In genomic region chr2:55092439-55092838, GRCh38 we compare ENCODE assay signal across 32 cellular contexts. TPM values are rescaled to one million over a fixed set of nuclear protein-coding genes. Genes with fewer than 3 reads are reported as not detected.
A peak's percentile ranks its signal among the peaks of the same experiment; 100 is the strongest.
DNase-seq lines count a peak whose midpoint lies in the region; ATAC-seq and TF ChIP-seq lines count a peak whose summit lies in the region.
"Had no signal": no experiment of that assay in that cellular context is flagged by ENCODE, and none has a peak within 500 bp of the region (broad histone marks: within the 10 kb centered on the region; RNA-seq: fewer than 3 reads in every experiment).

No MANE protein-coding gene starts in this region.

- TF ChIP-seq CTCF in Calu3 (IDR thresholded peaks at IDR 0.05; ENCODE audit: unreplicated experiment) (no peak), PC-9 (conservative IDR thresholded peaks at IDR 0.05) (no peak), foreskin keratinocyte (conservative IDR thresholded peaks at IDR 0.05) (no peak), progenitor cell of endocrine pancreas (IDR thresholded peaks at IDR 0.05; ENCODE audit: unreplicated experiment) (no peak)

- H3K4me3 ChIP-seq in PC-9: peak overlapping the region; percentile 19; the same call in 1 of the 2 replicates
- H3K4me3 ChIP-seq: gastrocnemius medialis, neural progenitor cell, right atrium auricular region, SJCRH30, smooth muscle cell, testis, vagina had no signal

- no peaks in the 10 kb centered on the region for H3K9me2 ChIP-seq in PC-9 (ENCODE audit: insufficient read depth)

- H3K27ac Mint-ChIP-seq in Calu3 (ENCODE audit: unreplicated experiment): no peak overlapping the region
- peak overlapping the region; percentile 13 for H3K27ac Mint-ChIP-seq in progenitor cell of endocrine pancreas
- H3K27ac Mint-ChIP-seq: activated naive CD8-positive, alpha-beta T cell treated with anti-CD3 and anti-CD28 coated beads, Interleukin-2, amount 50 U/mL, for 24 hours; CD8-positive, alpha-beta T cell; dendritic cell treated with granulocyte-macrophage colony-stimulating factor and Interleukin-4, amounts not matched to agents 40 ng/mL and 50 ng/mL, for 4 days; IgD-negative memory B cell; neural progenitor cell had no signal

- BruUV-seq in Calu3 (replicated peaks; lab: Mats Ljungman, UMichigan): no TSS peak
- no TSS peak for BruUV-seq in PC-9 (replicated peaks; lab: Mats Ljungman, UMichigan)

- peaks cover 4% of the 10 kb centered on the region; the same call in 1 of the 2 replicates for H3K9me3 ChIP-seq in PC-9 (ENCODE audit: insufficient read depth, low read depth)
- H3K9me3 ChIP-seq: gastrocnemius medialis, right atrium auricular region, SJCRH30, testis, vagina had no signal

- H3K4me3 Mint-ChIP-seq in Calu3 (ENCODE audit: low read depth, unreplicated experiment) (no peak overlapping the region), progenitor cell of endocrine pancreas (ENCODE audit: low read depth) (no peak overlapping the region)
- H3K4me3 Mint-ChIP-seq: activated naive CD8-positive, alpha-beta T cell treated with anti-CD3 and anti-CD28 coated beads, Interleukin-2, amount 50 U/mL, for 24 hours; activated T-cell treated with anti-CD3 and anti-CD28 coated beads, Interleukin-2, amount 50 U/mL, for 4 hours; CD8-positive, alpha-beta T cell; dendritic cell treated with granulocyte-macrophage colony-stimulating factor and Interleukin-4, amounts not matched to agents 40 ng/mL and 50 ng/mL, for 4 days; IgD-negative memory B cell; neural progenitor cell had no signal

- CTCF ChIA-PET in Calu3 (lab: Charles Lee): no interaction called here
- CTCF ChIA-PET in PC-9 (lab: Charles Lee): interaction anchor here (0.6 kb wide), 2 partner anchors 29 to 339 kb away, joined by 3 to 5 read pairs; no protein-coding TSS in a partner anchor

- H3K36me3 ChIP-seq in PC-9 (ENCODE audit: low read depth): no peaks in the 10 kb centered on the region
- H3K36me3 ChIP-seq: gastrocnemius medialis, neural progenitor cell, right atrium auricular region, SJCRH30, vagina had no signal

- H3K9me3 Mint-ChIP-seq in Calu3 (ENCODE audit: low read depth, unreplicated experiment) (peaks cover 3% of the 10 kb centered on the region), progenitor cell of endocrine pancreas (ENCODE audit: low read depth) (no peaks in the 10 kb centered on the region)
- H3K9me3 Mint-ChIP-seq: activated naive CD8-positive, alpha-beta T cell treated with anti-CD3 and anti-CD28 coated beads, Interleukin-2, amount 50 U/mL, for 24 hours; activated T-cell treated with anti-CD3 and anti-CD28 coated beads, Interleukin-2, amount 50 U/mL, for 4 hours; CD8-positive, alpha-beta T cell; neural progenitor cell had no signal

- H3K36me3 Mint-ChIP-seq in Calu3 (ENCODE audit: insufficient read depth, unreplicated experiment) (no peaks in the 10 kb centered on the region), progenitor cell of endocrine pancreas (ENCODE audit: insufficient read depth) (no peaks in the 10 kb centered on the region)
- H3K36me3 Mint-ChIP-seq: CD8-positive, alpha-beta T cell; IgD-negative memory B cell; neural progenitor cell had no signal

- H3K27me3 Mint-ChIP-seq in Calu3 (ENCODE audit: unreplicated experiment) (no peaks in the 10 kb centered on the region), progenitor cell of endocrine pancreas (no peaks in the 10 kb centered on the region)
- H3K27me3 Mint-ChIP-seq: activated naive CD8-positive, alpha-beta T cell treated with anti-CD3 and anti-CD28 coated beads, Interleukin-2, amount 50 U/mL, for 24 hours; dendritic cell treated with granulocyte-macrophage colony-stimulating factor and Interleukin-4, amounts not matched to agents 40 ng/mL and 50 ng/mL, for 4 days; IgD-negative memory B cell had no signal

- peaks cover 66% of the 10 kb centered on the region for H3F3A ChIP-seq in PC-9 (ENCODE audit: insufficient read depth, low read depth)

- H3K4me2 ChIP-seq in PC-9: peak overlapping the region; percentile 67
- H3K4me2 ChIP-seq: neural progenitor cell, smooth muscle cell had no signal

- intact Hi-C loops in Calu3 (cut with micrococcal nuclease; ENCODE audit: unreplicated experiment) (no loop called here), PC-9 (cut with micrococcal nuclease; ENCODE audit: unreplicated experiment) (loop anchor here (1.0 to 2.0 kb wide), 3 partner anchors 15 to 76 kb away; partner anchors contain the start of gene RTN4)

- H3K27me3 ChIP-seq in PC-9 (ENCODE audit: insufficient read depth, low read depth): no peaks in the 10 kb centered on the region
- H3K27me3 ChIP-seq in foreskin keratinocyte: no peaks in the 10 kb centered on the region
- H3K27me3 ChIP-seq: gastrocnemius medialis, neural progenitor cell, right atrium auricular region, SJCRH30, testis, vagina had no signal

- H3K79me2 ChIP-seq in PC-9 (ENCODE audit: low read depth): peaks cover 35% of the 10 kb centered on the region

- H3K4me1 ChIP-seq in PC-9 (replicated peaks; ENCODE audit: insufficient read depth) (peaks cover 84% of the 10 kb centered on the region), foreskin keratinocyte (peaks cover 23% of the 10 kb centered on the region)
- H3K4me1 ChIP-seq: testis, vagina had no signal

- POLR2A ChIA-PET in PC-9 (lab: Charles Lee; ENCODE audit: unreplicated experiment): interaction anchor here (0.6 to 0.8 kb wide), 6 partner anchors 20 to 747 kb away, joined by 3 to 5 read pairs (median 3); no protein-coding TSS in a partner anchor

- ATAC-seq in foreskin keratinocyte: peak; percentile 61
- no peak for ATAC-seq in GM18498 (IDR thresholded peaks at IDR 0.05; ENCODE audit: unreplicated experiment)
- ATAC-seq: activated naive CD8-positive, alpha-beta T cell treated with anti-CD3 and anti-CD28 coated beads, Interleukin-2, amount 50 U/mL, for 24 hours; activated T-cell treated with anti-CD3 and anti-CD28 coated beads, Interleukin-2, amount 50 U/mL, for 4 hours; CD8-positive, alpha-beta T cell; gastrocnemius medialis; stimulated activated naive CD8-positive, alpha-beta T cell treated with anti-CD3 and anti-CD28 coated beads, Interleukin-15, Interleukin-2, amounts not matched to agents 100 U/mL and 50 U/mL, for 24 hours had no signal

- H3K27ac ChIP-seq in PC-9 (peak overlapping the region; percentile 98), foreskin keratinocyte (peak overlapping the region; percentile 62)
- H3K27ac ChIP-seq: gastrocnemius medialis, neural progenitor cell, right atrium auricular region, SJCRH30, testis, vagina, VCaP had no signal

- H2AFZ ChIP-seq in PC-9: peak overlapping the region; percentile 55; the same call in 1 of the 2 replicates
- H2AFZ ChIP-seq: neural progenitor cell had no signal

- H4K20me1 ChIP-seq in PC-9 (ENCODE audit: insufficient read depth): no peaks in the 10 kb centered on the region

- DNase-seq in Calu3 (peak; percentile 41), PC-9 (peak; percentile 53 to 91), foreskin keratinocyte (peak in 1 of 2 donors; percentile 58), progenitor cell of endocrine pancreas (ENCODE audit: low spot score, unreplicated experiment) (no peak), NOMO-1 treated with dmso at 0.1 percent for 144 hours (lab: John Stamatoyannopoulos, UW; ENCODE audit: unreplicated experiment) (no peak), cerebellum (ENCODE audit: low spot score) (no peak)
- no peak for DNase-seq in NK-92 treated with Interleukin-12 subunit alpha and Interleukin-12 subunit beta, amount 100 ng/mL, for 24 hours (lab: John Stamatoyannopoulos, UW)
- DNase-seq: activated CD4-positive, alpha-beta T cell treated with anti-CD3 and anti-CD28 coated beads for 4 hours; activated naive CD8-positive, alpha-beta T cell treated with anti-CD3 and anti-CD28 coated beads, Interleukin-2, amount 50 U/mL, for 24 hours; activated T-cell treated with anti-CD3 and anti-CD28 coated beads, Interleukin-2, amount 50 U/mL, for 4 hours; caudate nucleus; CD8-positive, alpha-beta T cell; EL; gastrocnemius medialis; NCI-H1092; NCI-H1694; NCI-H446; NCI-H748 treated with DMSO at 0.1 percent for 48 hours; SJCRH30; stimulated activated CD4-positive, alpha-beta T cell treated with anti-CD3 and anti-CD28 coated beads, Interleukin-1b, Interleukin-23, amount 100 ng/mL, for 48 hours; stimulated activated naive CD8-positive, alpha-beta T cell treated with anti-CD3 and anti-CD28 coated beads, Interleukin-15, Interleukin-2, amounts not matched to agents 100 U/mL and 50 U/mL, for 24 hours; SW 1271; T-helper 9 cell; testis had no signal

- peaks cover 33% of the 10 kb centered on the region for H3K4me1 Mint-ChIP-seq in Calu3 (ENCODE audit: low read depth, unreplicated experiment)
- peaks cover 2% of the 10 kb centered on the region for H3K4me1 Mint-ChIP-seq in progenitor cell of endocrine pancreas (ENCODE audit: low read depth)
- H3K4me1 Mint-ChIP-seq: neural progenitor cell had no signal

RNA-seq across cellular contexts. Expression of gene RTN4, which starts 42.2 kb away (rescaled TPM):
- total RNA-seq in Calu3 (2022): 386 and 394 TPM in 2 replicates
- 342 and 343 TPM in 2 replicates for total RNA-seq in PC-9 (2021)
- total RNA-seq in foreskin keratinocyte: 271 and 333 TPM in 2 replicates
- 226 and 280 TPM in 2 replicates for polyA plus RNA-seq in foreskin keratinocyte
- 246 and 265 TPM in 2 replicates for total RNA-seq in progenitor cell of endocrine pancreas
- total RNA-seq in cerebellum: 362 TPM

Comparison
In these comparisons a context has a peak if more than half of its experiments do, and no peak if none do; other contexts are left out.
1. DNase-seq: peak in Calu3 (single experiment) and PC-9 (2 of 2); none in progenitor cell of endocrine pancreas (single experiment), NOMO-1 treated with dmso at 0.1 percent for 144 hours (single experiment), cerebellum (single experiment) and NK-92 treated with Interleukin-12 subunit alpha and Interleukin-12 subunit beta, amount 100 ng/mL, for 24 hours (single experiment).